Comparison of ENCODE assay signal across 33 cellular contexts in genomic region chr2:239409976-239410375, GRCh38.
"Had no signal": no experiment of that assay in that cellular context is flagged by ENCODE, and none has a peak within 500 bp of the region (broad histone marks: within the 10 kb centered on the region; RNA-seq: fewer than 3 reads in every experiment).

No MANE protein-coding gene starts in this region.

- DNase-seq: activated B cell treated with CpG ODN at 0.5 μM for 24 hours; activated CD4-positive, alpha-beta memory T cell treated with anti-CD3 and anti-CD28 coated beads for 36 hours; activated CD4-positive, alpha-beta T cell treated with anti-CD3 and anti-CD28 coated beads for 4 hours; activated CD4-positive, alpha-beta T cell treated with anti-CD3 and anti-CD28 coated beads, Interleukin-2, amount 10 ng/mL, durations not matched to agents 24 days and 14 days; activated CD4-positive, alpha-beta T cell treated with anti-CD3 and anti-CD28 coated beads, Interleukin-2, amount 50 U/mL, for 1 hour; activated CD4-positive, alpha-beta T cell treated with anti-CD3 and anti-CD28 coated beads, Interleukin-2, amount 50 U/mL, for 4 hours; activated CD4-positive, CD25-positive, alpha-beta regulatory T cell treated with anti-CD3 and anti-CD28 coated beads, Interleukin-2, amount 50 U/mL, for 72 hours; activated CD8-positive, alpha-beta memory T cell treated with anti-CD3 and anti-CD28 coated beads, Interleukin-2, amount 10 ng/mL, durations not matched to agents 7 days and 5 days; activated CD8-positive, alpha-beta T cell treated with anti-CD3 and anti-CD28 coated beads for 36 hours; activated effector memory CD4-positive, alpha-beta T cell treated with anti-CD3 and anti-CD28 coated beads, Interleukin-2, amount 50 U/mL, for 16 hours; activated gamma-delta T cell treated with Interleukin-2 at 50 U/mL for 16 hours; activated naive CD4-positive, alpha-beta T cell; activated naive CD4-positive, alpha-beta T cell treated with anti-CD3 and anti-CD28 coated beads for 36 hours; activated naive CD4-positive, alpha-beta T cell treated with anti-CD3 and anti-CD28 coated beads, Interleukin-2, amount 50 U/mL, for 16 hours; activated naive CD8-positive, alpha-beta T cell treated with anti-CD3 and anti-CD28 coated beads for 36 hours; activated T-cell treated with anti-CD3 and anti-CD28 coated beads for 4 hours; activated T-cell treated with anti-CD3 and anti-CD28 coated beads, Interleukin-2, amount 50 U/mL, for 1 hour; activated T-cell treated with anti-CD3 and anti-CD28 coated beads, Interleukin-2, amount 50 U/mL, for 4 hours; activated T-cell treated with anti-CD3 and anti-CD28 coated beads, Interleukin-2, amount 50 U/mL, for 72 hours; amniotic stem cell; aorta; central memory CD4-positive, alpha-beta T cell; T-helper 2 cell; T-helper 9 cell had no signal

- H3K27me3 ChIP-seq: adrenal gland, cardiac muscle cell had no signal

- H3K4me1 ChIP-seq: adrenal gland had no signal

- H3K9me3 ChIP-seq: adrenal gland had no signal

- H3K27ac ChIP-seq: adrenal gland, cardiac muscle cell, VCaP had no signal

- H3K36me3 Mint-ChIP-seq: activated CD4-positive, alpha-beta memory T cell treated with anti-CD3 and anti-CD28 coated beads for 36 hours; brain; T-cell had no signal

- H3K4me3 Mint-ChIP-seq: activated B cell treated with CpG ODN at 0.5 μM for 24 hours; activated CD4-positive, alpha-beta memory T cell treated with anti-CD3 and anti-CD28 coated beads for 36 hours; activated CD4-positive, alpha-beta T cell treated with anti-CD3 and anti-CD28 coated beads, Interleukin-2, amount 10 ng/mL, durations not matched to agents 24 days and 14 days; activated CD8-positive, alpha-beta memory T cell treated with anti-CD3 and anti-CD28 coated beads, Interleukin-2, amount 10 ng/mL, durations not matched to agents 7 days and 5 days; activated CD8-positive, alpha-beta T cell treated with anti-CD3 and anti-CD28 coated beads for 36 hours; activated naive CD4-positive, alpha-beta T cell treated with anti-CD3 and anti-CD28 coated beads for 36 hours; activated naive CD8-positive, alpha-beta T cell treated with anti-CD3 and anti-CD28 coated beads for 36 hours; activated T-cell treated with anti-CD3 and anti-CD28 coated beads, Interleukin-2, amount 50 U/mL, for 4 hours; activated T-cell treated with anti-CD3 and anti-CD28 coated beads, Interleukin-2, amount 50 U/mL, for 72 hours; activated T-helper 1 cell treated with anti-CD3 and anti-CD28 coated beads, Interleukin-12 subunit alpha, Interleukin-12 subunit beta, Interleukin-2, Interleukin-4 antibody, amounts not matched to agents 30 ng/mL and 10 ng/mL and 1 ng/mL, durations not matched to agents 14 hours and 24 hours and 36 hours; activated T-helper 17 cell treated with anti-CD3 and anti-CD28 coated beads, Interleukin-2, amount 50 U/mL, for 72 hours; brain; T-cell; T-helper 2 cell treated with Interferon-gamma antibody and Interleukin-4, amounts not matched to agents 5 μg/mL and 100 μg/mL, for 36 hours had no signal

- H3K27ac Mint-ChIP-seq: activated B cell treated with CpG ODN at 0.5 μM for 24 hours; activated CD4-positive, alpha-beta memory T cell treated with anti-CD3 and anti-CD28 coated beads for 36 hours; activated CD4-positive, alpha-beta T cell treated with anti-CD3 and anti-CD28 coated beads, Interleukin-2, amount 10 ng/mL, durations not matched to agents 24 days and 14 days; activated CD8-positive, alpha-beta memory T cell treated with anti-CD3 and anti-CD28 coated beads, Interleukin-2, amount 10 ng/mL, durations not matched to agents 7 days and 5 days; activated CD8-positive, alpha-beta T cell treated with anti-CD3 and anti-CD28 coated beads for 36 hours; activated naive CD4-positive, alpha-beta T cell treated with anti-CD3 and anti-CD28 coated beads for 36 hours; activated naive CD4-positive, alpha-beta T cell treated with anti-CD3 and anti-CD28 coated beads, Interleukin-2, amount 50 U/mL, for 72 hours; activated naive CD8-positive, alpha-beta T cell treated with anti-CD3 and anti-CD28 coated beads for 36 hours; activated T-cell treated with anti-CD3 and anti-CD28 coated beads, Interleukin-2, amount 50 U/mL, for 72 hours; activated T-helper 1 cell treated with anti-CD3 and anti-CD28 coated beads, Interleukin-12 subunit alpha, Interleukin-12 subunit beta, Interleukin-2, Interleukin-4 antibody, amounts not matched to agents 30 ng/mL and 10 ng/mL and 1 ng/mL, durations not matched to agents 14 hours and 24 hours and 36 hours; activated T-helper 17 cell treated with anti-CD3 and anti-CD28 coated beads, Interleukin-2, amount 50 U/mL, for 72 hours; brain; T-cell; T-helper 2 cell treated with Interferon-gamma antibody and Interleukin-4, amounts not matched to agents 5 μg/mL and 100 μg/mL, for 36 hours had no signal

- H3K36me3 ChIP-seq: adrenal gland, cardiac muscle cell had no signal

- H3K4me3 ChIP-seq: adrenal gland, cardiac muscle cell had no signal

- ATAC-seq: activated CD8-positive, alpha-beta memory T cell treated with anti-CD3 and anti-CD28 coated beads, Interleukin-2, amount 10 ng/mL, durations not matched to agents 7 days and 5 days; activated CD8-positive, alpha-beta T cell treated with anti-CD3 and anti-CD28 coated beads for 36 hours; activated naive CD4-positive, alpha-beta T cell treated with anti-CD3 and anti-CD28 coated beads, Interleukin-2, amount 50 U/mL, for 72 hours; activated T-cell treated with anti-CD3 and anti-CD28 coated beads, Interleukin-2, amount 50 U/mL, for 4 hours; activated T-cell treated with anti-CD3 and anti-CD28 coated beads, Interleukin-2, amount 50 U/mL, for 72 hours; activated T-helper 17 cell treated with anti-CD3 and anti-CD28 coated beads, Interleukin-2, amount 50 U/mL, for 72 hours; T-cell had no signal

- H3K4me1 Mint-ChIP-seq: activated B cell treated with CpG ODN at 0.5 μM for 24 hours, brain had no signal

- H3K27me3 Mint-ChIP-seq: activated CD4-positive, alpha-beta memory T cell treated with anti-CD3 and anti-CD28 coated beads for 36 hours; activated CD8-positive, alpha-beta T cell treated with anti-CD3 and anti-CD28 coated beads for 36 hours; activated T-helper 17 cell treated with anti-CD3 and anti-CD28 coated beads, Interleukin-2, amount 50 U/mL, for 72 hours had no signal
